ENCODE assay signal across 11 cellular contexts in genomic region chr12:50934981-50935807, GRCh38. TPM values are rescaled to one million over a fixed set of nuclear protein-coding genes. Genes with fewer than 3 reads are reported as not detected.
DNase-seq lines count a peak whose midpoint lies in the region; ATAC-seq and TF ChIP-seq lines count a peak whose summit lies in the region.
"Had no signal": no experiment of that assay in that cellular context is flagged by ENCODE, and none has a peak within 500 bp of the region (broad histone marks: within the 10 kb centered on the region; RNA-seq: fewer than 3 reads in every experiment).

No MANE protein-coding gene starts in this region.

- peaks cover 20% of the 10 kb centered on the region for H3K4me1 Mint-ChIP-seq in HFFc6 (ENCODE audit: low read depth)
- H3K4me1 Mint-ChIP-seq in activated T-helper 17 cell treated with anti-CD3 and anti-CD28 coated beads, Interleukin-2, amount 50 U/mL, for 72 hours = no peaks in the 10 kb centered on the region
- H3K4me1 Mint-ChIP-seq: activated naive CD4-positive, alpha-beta T cell treated with anti-CD3 and anti-CD28 coated beads, Interleukin-2, amount 50 U/mL, for 24 hours had no signal

- no peak for TF ChIP-seq POLR2A in breast epithelium (IDR thresholded peaks at IDR 0.05)
- TF ChIP-seq POLR2A in stomach (IDR thresholded peaks at IDR 0.05) = no peak

- no peak for TF ChIP-seq EP300 in stomach (IDR thresholded peaks at IDR 0.05)

- DNase-seq in HFFc6 = peak; percentile 55
- DNase-seq in breast epithelium (ENCODE audit: low spot score in 2 of 2) = no peak
- DNase-seq in stomach = no peak
- no peak for DNase-seq in SJCRH30
- DNase-seq in activated naive CD4-positive, alpha-beta T cell treated with Interleukin-2 at 50 U/mL for 16 hours = no peak
- DNase-seq: T-helper 1 cell had no signal

- intact Hi-C loops in breast epithelium (cut with DNase I; ENCODE audit: low total_unique reads) (no loop called here), stomach (cut with DNase I; ENCODE audit: low total_unique reads) (no loop called here)

- H3K4me1 ChIP-seq in breast epithelium = peaks cover 9 to 15% of the 10 kb centered on the region in 2 donors
- peaks cover 49 to 72% (median 63%) of the 10 kb centered on the region in 4 donors for H3K4me1 ChIP-seq in stomach
- H3K4me1 ChIP-seq in SJCRH30 = peaks cover 7% of the 10 kb centered on the region

- H3K27me3 ChIP-seq in breast epithelium (no peaks in the 10 kb centered on the region), layer of hippocampus (ENCODE audit: control insufficient read depth, insufficient read depth, low read length) (no peaks in the 10 kb centered on the region), stomach (no peaks in the 10 kb centered on the region), SJCRH30 (no peaks in the 10 kb centered on the region)

- H3K4me3 ChIP-seq in breast epithelium (peak overlapping the region in 1 of 3 donors; percentile 34), stomach (peak overlapping the region in 1 of 4 donors; percentile 30), SJCRH30 (no peak overlapping the region)

- no peaks in the 10 kb centered on the region for H3K27me3 Mint-ChIP-seq in HFFc6 (ENCODE audit: insufficient read depth)
- no peaks in the 10 kb centered on the region for H3K27me3 Mint-ChIP-seq in activated T-helper 17 cell treated with anti-CD3 and anti-CD28 coated beads, Interleukin-2, amount 50 U/mL, for 72 hours
- H3K27me3 Mint-ChIP-seq: activated naive CD4-positive, alpha-beta T cell treated with anti-CD3 and anti-CD28 coated beads, Interleukin-2, amount 50 U/mL, for 24 hours had no signal

- TF ChIP-seq CTCF in HFFc6 (IDR thresholded peaks at IDR 0.05) (no peak), breast epithelium (IDR thresholded peaks at IDR 0.05) (no peak), stomach (IDR thresholded peaks at IDR 0.05) (no peak)

- peak overlapping the region; percentile 65 for H3K4me3 Mint-ChIP-seq in HFFc6
- H3K4me3 Mint-ChIP-seq in activated T-helper 17 cell treated with anti-CD3 and anti-CD28 coated beads, Interleukin-2, amount 50 U/mL, for 72 hours = no peak overlapping the region
- H3K4me3 Mint-ChIP-seq: activated naive CD4-positive, alpha-beta T cell treated with anti-CD3 and anti-CD28 coated beads, Interleukin-2, amount 50 U/mL, for 24 hours had no signal

- peaks cover 5% of the 10 kb centered on the region; the same call in 1 of the 2 replicates for H3K9me3 Mint-ChIP-seq in HFFc6
- H3K9me3 Mint-ChIP-seq in activated T-helper 17 cell treated with anti-CD3 and anti-CD28 coated beads, Interleukin-2, amount 50 U/mL, for 72 hours = no peaks in the 10 kb centered on the region
- H3K9me3 Mint-ChIP-seq: activated naive CD4-positive, alpha-beta T cell treated with anti-CD3 and anti-CD28 coated beads, Interleukin-2, amount 50 U/mL, for 24 hours had no signal

- peaks cover 9 to 14% of the 10 kb centered on the region in 2 donors for H3K9me3 ChIP-seq in breast epithelium
- peaks cover 0 to 11% (median 5%) of the 10 kb centered on the region in 4 donors for H3K9me3 ChIP-seq in stomach
- H3K9me3 ChIP-seq in SJCRH30 (replicated peaks) = no peaks in the 10 kb centered on the region

- H3K36me3 ChIP-seq in breast epithelium = no peaks in the 10 kb centered on the region
- peaks cover 8 to 49% (median 35%) of the 10 kb centered on the region in 4 donors for H3K36me3 ChIP-seq in stomach
- no peaks in the 10 kb centered on the region for H3K36me3 ChIP-seq in SJCRH30

- 24 to 37% (median 30%) methylated on average over 6 of the region's 6 CpGs for WGBS in stomach, 5 donors

- H3K36me3 Mint-ChIP-seq in HFFc6 (ENCODE audit: low read depth) = no peaks in the 10 kb centered on the region
- no peaks in the 10 kb centered on the region for H3K36me3 Mint-ChIP-seq in activated T-helper 17 cell treated with anti-CD3 and anti-CD28 coated beads, Interleukin-2, amount 50 U/mL, for 72 hours (ENCODE audit: low read depth)

- H3K27ac Mint-ChIP-seq in HFFc6 = peak overlapping the region; percentile 58
- H3K27ac Mint-ChIP-seq in activated T-helper 17 cell treated with anti-CD3 and anti-CD28 coated beads, Interleukin-2, amount 50 U/mL, for 72 hours = no peak overlapping the region
- H3K27ac Mint-ChIP-seq: activated naive CD4-positive, alpha-beta T cell treated with anti-CD3 and anti-CD28 coated beads, Interleukin-2, amount 50 U/mL, for 24 hours had no signal

- ATAC-seq in activated T-helper 17 cell treated with anti-CD3 and anti-CD28 coated beads, Interleukin-2, amount 50 U/mL, for 72 hours (replicated peaks) = no peak
- no peak for ATAC-seq in GM21526 (IDR thresholded peaks at IDR 0.05; ENCODE audit: low FRiP score, unreplicated experiment)

- H3K27ac ChIP-seq in breast epithelium (peak overlapping the region; percentile 74 to 87), layer of hippocampus (ENCODE audit: low read depth, low read length) (peak overlapping the region; percentile 27), stomach (peak overlapping the region; percentile 69 to 88 (median 72)), SJCRH30 (no peak overlapping the region)

RNA-seq across cellular contexts. Expression of gene HIGD1C, which starts 17.1 kb away (rescaled TPM):
- total RNA-seq in HFFc6 (2021; fragmentation: NEBNext Ultra II Directional; extraction: Animal tissue kit (Norgen Biotek cat#: 25700)) = not detected
- total RNA-seq in breast epithelium (not detected), stomach (not detected)
- not detected for polyA plus RNA-seq in stomach
- total RNA-seq in SJCRH30 (2014; rRNA removed; shearing (Covaris generic)) = not detected in 2 replicates
- not detected for total RNA-seq in activated T-helper 17 cell treated with anti-CD3 and anti-CD28 coated beads, Interleukin-2, amount 50 U/mL, for 72 hours
- total RNA-seq: H1 had no signal
- polyA plus RNA-seq: H1 had no signal
